8 cellular contexts compared by ENCODE assay signal in genomic region chr10:30422981-30423654, GRCh38. TPM values are rescaled to one million over a fixed set of nuclear protein-coding genes. Genes with fewer than 3 reads are reported as not detected.
DNase-seq lines count a peak whose midpoint lies in the region; ATAC-seq and TF ChIP-seq lines count a peak whose summit lies in the region.

No MANE protein-coding gene starts in this region.

- peak overlapping the region; percentile 38 for H3K4me2 ChIP-seq in trophoblast cell (ENCODE audit: low read length)

- no peak overlapping the region for H3K9ac ChIP-seq in trophoblast cell (ENCODE audit: low read length)

- DNase-seq in GM03348 (ENCODE audit: low spot score): peak; percentile 25
- DNase-seq in fibroblast of peridontal ligament (ENCODE audit: extremely low read depth): peak; percentile 67
- DNase-seq in trophoblast cell: peak; percentile 97 to 98
- no peak for DNase-seq in GM10266 (ENCODE audit: extremely low spot score)

- H3K23ac ChIP-seq in trophoblast cell (ENCODE audit: low read length): no peak overlapping the region

- H2BK5ac ChIP-seq in trophoblast cell (ENCODE audit: low read depth, low read length, poor library complexity): peak overlapping the region; percentile 79

- peak overlapping the region; percentile 86 for H3K14ac ChIP-seq in trophoblast cell (ENCODE audit: low read length)

- H3K27ac ChIP-seq in trophoblast cell (ENCODE audit: low read depth, low read length): peak overlapping the region; percentile 80

- peak overlapping the region; percentile 11 for H3K18ac ChIP-seq in trophoblast cell (ENCODE audit: low read length)

- H3K9me3 ChIP-seq in trophoblast cell (ENCODE audit: insufficient read depth, low read depth, low read length): no peaks in the 10 kb centered on the region

- H3K79me2 ChIP-seq in trophoblast cell (ENCODE audit: control insufficient read depth, insufficient read depth, low read length, poor library complexity): no peaks in the 10 kb centered on the region

- no peak for TF ChIP-seq CTCF in GM10266 (IDR thresholded peaks at IDR 0.05; ENCODE audit: control insufficient read depth, insufficient read depth, low read depth, missing control alignments)

- H3K36me3 ChIP-seq in trophoblast cell (ENCODE audit: control insufficient read depth in 1 of 2, insufficient read depth in 2 of 2, low read length in 2 of 2): no peaks in the 10 kb centered on the region

- no peak overlapping the region for H2AK5ac ChIP-seq in trophoblast cell (ENCODE audit: low read length)

- peaks cover 12% of the 10 kb centered on the region for H3K79me1 ChIP-seq in trophoblast cell (ENCODE audit: low read length)

- H4K12ac ChIP-seq in trophoblast cell (ENCODE audit: low read depth, low read length): peak overlapping the region; percentile 9

- peak overlapping the region; percentile 88 for H2BK12ac ChIP-seq in trophoblast cell (ENCODE audit: low read length)

- no peak overlapping the region for H3K4ac ChIP-seq in trophoblast cell (ENCODE audit: low read depth, low read length)

- H4K8ac ChIP-seq in trophoblast cell (ENCODE audit: low read depth, low read length): peak overlapping the region; percentile 68

- peak overlapping the region; percentile 15 for H2AFZ ChIP-seq in trophoblast cell (ENCODE audit: insufficient read depth, low read length, poor library complexity)

- H3K4me1 ChIP-seq in trophoblast cell (ENCODE audit: control insufficient read depth in 1 of 2, insufficient read depth in 2 of 2, low read length in 2 of 2): peaks cover 4 to 13% of the 10 kb centered on the region in 2 experiments

- H2BK120ac ChIP-seq in trophoblast cell (ENCODE audit: insufficient read depth, low read length, poor library complexity): peak overlapping the region; percentile 91

- no peak for ATAC-seq in GM21825 (IDR thresholded peaks at IDR 0.05; ENCODE audit: unreplicated experiment)
- no peak for ATAC-seq in GM21717 (IDR thresholded peaks at IDR 0.05; ENCODE audit: unreplicated experiment)
- no peak for ATAC-seq in GM21737 (IDR thresholded peaks at IDR 0.05; ENCODE audit: unreplicated experiment)

- H3K4me3 ChIP-seq in trophoblast cell (ENCODE audit: low read depth, low read length): no peak overlapping the region

- WGBS in trophoblast cell (ENCODE audit: extremely low coverage, insufficient coverage, insufficient read length): no CpG with 5 or more reads among the region's 8 CpGs

- H4K91ac ChIP-seq in trophoblast cell (ENCODE audit: low read depth, low read length): peak overlapping the region; percentile 92

- no peaks in the 10 kb centered on the region for H3K27me3 ChIP-seq in trophoblast cell (ENCODE audit: insufficient read depth, low read length)

TF ChIP-seq in PFSK-1, 5 proteins besides CTCF, POLR2A, EP300 and RAD21:
- no peak for TF ChIP-seq POLR2AphosphoS5 (IDR thresholded peaks at IDR 0.05; ENCODE audit: low read depth, low read length)
- peak; percentile 72 for TF ChIP-seq FOXP2 (optimal IDR thresholded peaks at IDR 0.05; ENCODE audit: borderline replicate concordance, extremely low read depth, extremely low read length, insufficient read depth)
- TF ChIP-seq TAF1 (IDR thresholded peaks at IDR 0.05; ENCODE audit: borderline replicate concordance, insufficient read depth, low read length): no peak
- TF ChIP-seq REST (IDR thresholded peaks at IDR 0.05; ENCODE audit: insufficient read depth in 1 of 2, low read depth in 2 of 2, low read length in 2 of 2): no peak

RNA-seq across cellular contexts. Expression of gene MAP3K8, which starts 10.9 kb away (rescaled TPM):
- 1.7 TPM for polyA plus RNA-seq in PFSK-1 (2012; ENCODE audit: insufficient read length, low read depth)
- polyA plus RNA-seq in trophoblast cell (2013): 42.6 and 49.1 TPM in 2 replicates
